ENCODE assay signal across 13 cellular contexts in genomic region chr1:32623775-32624174, GRCh38. TPM values are rescaled to one million over a fixed set of nuclear protein-coding genes. Genes with fewer than 3 reads are reported as not detected.
DNase-seq lines count a peak whose midpoint lies in the region; ATAC-seq and TF ChIP-seq lines count a peak whose summit lies in the region.
"Had no signal": no experiment of that assay in that cellular context is flagged by ENCODE, and none has a peak within 500 bp of the region (broad histone marks: within the 10 kb centered on the region; RNA-seq: fewer than 3 reads in every experiment).

No MANE protein-coding gene starts in this region.

- no peaks in the 10 kb centered on the region; a peak in 1 of 22 replicates for H4K20me1 ChIP-seq in BLaER1 treated with 17β-estradiol and CSF1 and Interleukin-3, amounts not matched to agents 10 nM and 100 nM

- peak overlapping the region in 7 of 11 experiments; percentile 1 to 39 (median 22); a peak in 6 of 22 replicates for H3K4me2 ChIP-seq in BLaER1 treated with 17β-estradiol and CSF1 and Interleukin-3, amounts not matched to agents 10 nM and 100 nM

- DNase-seq in activated T-helper 1 cell treated with anti-CD3 and anti-CD28 coated beads, Interleukin-12 subunit alpha, Interleukin-12 subunit beta, Interleukin-2, Interleukin-4 antibody, amounts not matched to agents 30 ng/mL and 10 ng/mL and 1 ng/mL, durations not matched to agents 14 hours and 24 hours and 36 hours (ENCODE audit: low spot score) = no peak
- DNase-seq in posterior cingulate gyrus (no peak), lower lobe of right lung (no peak), GM10266 (ENCODE audit: extremely low spot score) (no peak)
- DNase-seq: colonic mucosa, H7, NCI-H1092, NCI-H510A treated with DMSO at 0.1 percent for 48 hours had no signal

- peaks cover 0 to 24% (median 21%) of the 10 kb centered on the region in 10 experiments; a peak in 15 of 20 replicates for H3K4me1 ChIP-seq in BLaER1 treated with 17β-estradiol and CSF1 and Interleukin-3, amounts not matched to agents 10 nM and 100 nM
- H3K4me1 ChIP-seq in neutrophil (ENCODE audit: control insufficient read depth in 1 of 2, insufficient read depth in 1 of 2, low read depth in 1 of 2, low read length in 1 of 2) (no peaks in the 10 kb centered on the region), lower lobe of right lung (no peaks in the 10 kb centered on the region)
- H3K4me1 ChIP-seq: colonic mucosa had no signal

- peaks cover 31 to 97% (median 59%) of the 10 kb centered on the region in 11 experiments for H3K36me3 ChIP-seq in BLaER1 treated with 17β-estradiol and CSF1 and Interleukin-3, amounts not matched to agents 10 nM and 100 nM
- H3K36me3 ChIP-seq in KOPT-K1 (ENCODE audit: insufficient read depth, low read length) (peaks cover 26% of the 10 kb centered on the region), neutrophil (peaks cover 56% of the 10 kb centered on the region), lower lobe of right lung (peaks cover 55% of the 10 kb centered on the region)
- H3K36me3 ChIP-seq: colonic mucosa had no signal

- H3K9me3 ChIP-seq in BLaER1 treated with 17β-estradiol and CSF1 and Interleukin-3, amounts not matched to agents 10 nM and 100 nM (replicated peaks in 1 of 11) = peaks cover 7 to 12% (median 11%) of the 10 kb centered on the region in 11 experiments
- no peaks in the 10 kb centered on the region for H3K9me3 ChIP-seq in KOPT-K1 (ENCODE audit: insufficient read depth, low read length, poor library complexity, severe bottlenecking)
- H3K9me3 ChIP-seq in neutrophil = no peaks in the 10 kb centered on the region
- no peaks in the 10 kb centered on the region for H3K9me3 ChIP-seq in lower lobe of right lung
- H3K9me3 ChIP-seq: colonic mucosa had no signal

- H3K9me3 Mint-ChIP-seq in activated T-helper 1 cell treated with anti-CD3 and anti-CD28 coated beads, Interleukin-12 subunit alpha, Interleukin-12 subunit beta, Interleukin-2, Interleukin-4 antibody, amounts not matched to agents 30 ng/mL and 10 ng/mL and 1 ng/mL, durations not matched to agents 14 hours and 24 hours and 36 hours = peaks cover 4% of the 10 kb centered on the region

- H3K27me3 ChIP-seq in BLaER1 treated with 17β-estradiol and CSF1 and Interleukin-3, amounts not matched to agents 10 nM and 100 nM = no peaks in the 10 kb centered on the region
- H3K27me3 ChIP-seq in neutrophil = no peaks in the 10 kb centered on the region
- H3K27me3 ChIP-seq in lower lobe of right lung (ENCODE audit: low read depth) = no peaks in the 10 kb centered on the region
- H3K27me3 ChIP-seq: colonic mucosa had no signal

- peaks cover 38% of the 10 kb centered on the region for H3K4me1 Mint-ChIP-seq in activated T-helper 1 cell treated with anti-CD3 and anti-CD28 coated beads, Interleukin-12 subunit alpha, Interleukin-12 subunit beta, Interleukin-2, Interleukin-4 antibody, amounts not matched to agents 30 ng/mL and 10 ng/mL and 1 ng/mL, durations not matched to agents 14 hours and 24 hours and 36 hours (ENCODE audit: low read depth)

- no peak overlapping the region for H3K4me3 Mint-ChIP-seq in activated T-helper 1 cell treated with anti-CD3 and anti-CD28 coated beads, Interleukin-12 subunit alpha, Interleukin-12 subunit beta, Interleukin-2, Interleukin-4 antibody, amounts not matched to agents 30 ng/mL and 10 ng/mL and 1 ng/mL, durations not matched to agents 14 hours and 24 hours and 36 hours

- H3K4me3 ChIP-seq in BLaER1 treated with 17β-estradiol and CSF1 and Interleukin-3, amounts not matched to agents 10 nM and 100 nM = no peak overlapping the region
- H3K4me3 ChIP-seq in neutrophil (ENCODE audit: low read depth in 1 of 2, low read length in 1 of 2) (no peak overlapping the region), lower lobe of right lung (no peak overlapping the region)
- H3K4me3 ChIP-seq: colonic mucosa had no signal

- H3K9ac ChIP-seq in BLaER1 treated with 17β-estradiol and CSF1 and Interleukin-3, amounts not matched to agents 10 nM and 100 nM = no peak overlapping the region

- ATAC-seq in SK-N-SH treated with all-trans-retinoic acid at 6 μM for 48 hours (no peak), lower lobe of right lung (no peak)

- peak overlapping the region; percentile 64 for H3K27ac Mint-ChIP-seq in activated T-helper 1 cell treated with anti-CD3 and anti-CD28 coated beads, Interleukin-12 subunit alpha, Interleukin-12 subunit beta, Interleukin-2, Interleukin-4 antibody, amounts not matched to agents 30 ng/mL and 10 ng/mL and 1 ng/mL, durations not matched to agents 14 hours and 24 hours and 36 hours

- H3K27ac ChIP-seq in BLaER1 treated with 17β-estradiol and CSF1 and Interleukin-3, amounts not matched to agents 10 nM and 100 nM = no peak overlapping the region
- H3K27ac ChIP-seq in KOPT-K1 (ENCODE audit: low read depth, low read length, poor library complexity, severe bottlenecking) (peak overlapping the region; percentile 86), neutrophil (peak overlapping the region; percentile 50), lower lobe of right lung (no peak overlapping the region)
- H3K27ac ChIP-seq: colonic mucosa, RWPE1 had no signal

- intact Hi-C loops in activated T-helper 1 cell treated with anti-CD3 and anti-CD28 coated beads, Interleukin-12 subunit alpha, Interleukin-12 subunit beta, Interleukin-2, Interleukin-4 antibody, amounts not matched to agents 30 ng/mL and 10 ng/mL and 1 ng/mL, durations not matched to agents 14 hours and 24 hours and 36 hours (cut with micrococcal nuclease) = loop anchor here (1.0 to 2.0 kb wide), 2 partner anchors 27 to 103 kb away; partner anchors contain the start of genes RBBP4 and ZBTB8OS
- intact Hi-C loops in posterior cingulate gyrus (cut with DNase I) (loop anchor here (10.0 kb wide), 1 partner anchor 99 kb away; no protein-coding TSS in a partner anchor), lower lobe of right lung (cut with DNase I) (no loop called here)

- TF ChIP-seq CTCF in neutrophil (IDR thresholded peaks at IDR 0.05) = no peak
- TF ChIP-seq CTCF in lower lobe of right lung (IDR thresholded peaks at IDR 0.05) = no peak
- TF ChIP-seq CTCF in GM10266 (IDR thresholded peaks at IDR 0.05; ENCODE audit: control insufficient read depth, insufficient read depth, low read depth, missing control alignments) = no peak

- no peaks in the 10 kb centered on the region for H3K27me3 Mint-ChIP-seq in activated T-helper 1 cell treated with anti-CD3 and anti-CD28 coated beads, Interleukin-12 subunit alpha, Interleukin-12 subunit beta, Interleukin-2, Interleukin-4 antibody, amounts not matched to agents 30 ng/mL and 10 ng/mL and 1 ng/mL, durations not matched to agents 14 hours and 24 hours and 36 hours (ENCODE audit: insufficient read depth)

- H3K36me3 Mint-ChIP-seq in activated T-helper 1 cell treated with anti-CD3 and anti-CD28 coated beads, Interleukin-12 subunit alpha, Interleukin-12 subunit beta, Interleukin-2, Interleukin-4 antibody, amounts not matched to agents 30 ng/mL and 10 ng/mL and 1 ng/mL, durations not matched to agents 14 hours and 24 hours and 36 hours (ENCODE audit: low read depth) = peaks cover 34% of the 10 kb centered on the region

TF ChIP-seq in SK-N-SH treated with all-trans-retinoic acid at 6 μM for 48 hours, 23 proteins besides CTCF, POLR2A, EP300 and RAD21 (continues in another document):
- TF ChIP-seq ZNF70 (CRISPR knock-in tag; IDR thresholded peaks at IDR 0.05) = no peak
- TF ChIP-seq, protein P1, sequence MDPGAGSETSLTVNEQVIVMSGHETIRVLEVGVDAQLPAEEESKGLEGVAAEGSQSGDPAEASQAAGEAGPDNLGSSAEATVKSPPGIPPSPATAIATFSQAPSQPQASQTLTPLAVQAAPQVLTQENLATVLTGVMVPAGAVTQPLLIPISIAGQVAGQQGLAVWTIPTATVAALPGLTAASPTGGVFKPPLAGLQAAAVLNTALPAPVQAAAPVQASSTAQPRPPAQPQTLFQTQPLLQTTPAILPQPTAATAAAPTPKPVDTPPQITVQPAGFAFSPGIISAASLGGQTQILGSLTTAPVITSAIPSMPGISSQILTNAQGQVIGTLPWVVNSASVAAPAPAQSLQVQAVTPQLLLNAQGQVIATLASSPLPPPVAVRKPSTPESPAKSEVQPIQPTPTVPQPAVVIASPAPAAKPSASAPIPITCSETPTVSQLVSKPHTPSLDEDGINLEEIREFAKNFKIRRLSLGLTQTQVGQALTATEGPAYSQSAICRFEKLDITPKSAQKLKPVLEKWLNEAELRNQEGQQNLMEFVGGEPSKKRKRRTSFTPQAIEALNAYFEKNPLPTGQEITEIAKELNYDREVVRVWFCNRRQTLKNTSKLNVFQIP (CRISPR knock-in tag; IDR thresholded peaks at IDR 0.05; ENCODE audit: borderline replicate concordance, low read depth) = no peak
- TF ChIP-seq TSHZ2 (CRISPR knock-in tag; IDR thresholded peaks at IDR 0.05) = no peak
- TF ChIP-seq GLIS3 (CRISPR knock-in tag; IDR thresholded peaks at IDR 0.05) = no peak
- TF ChIP-seq CSDC2 (CRISPR knock-in tag; IDR thresholded peaks at IDR 0.05) = no peak

RNA-seq across cellular contexts. Expression of gene ZBTB8OS, which starts 26.6 kb away (rescaled TPM):
- total RNA-seq in activated T-helper 1 cell treated with anti-CD3 and anti-CD28 coated beads, Interleukin-12 subunit alpha, Interleukin-12 subunit beta, Interleukin-2, Interleukin-4 antibody, amounts not matched to agents 30 ng/mL and 10 ng/mL and 1 ng/mL, durations not matched to agents 14 hours and 24 hours and 36 hours = 49.7 and 53.3 TPM in 2 replicates
- 55.9 TPM for total RNA-seq in lower lobe of right lung

RNA-seq across cellular contexts. Expression of gene RBBP4, which starts 27.2 kb away (rescaled TPM):
- total RNA-seq in activated T-helper 1 cell treated with anti-CD3 and anti-CD28 coated beads, Interleukin-12 subunit alpha, Interleukin-12 subunit beta, Interleukin-2, Interleukin-4 antibody, amounts not matched to agents 30 ng/mL and 10 ng/mL and 1 ng/mL, durations not matched to agents 14 hours and 24 hours and 36 hours = 315 TPM in 2 replicates
- 155 TPM for total RNA-seq in lower lobe of right lung

Comparison
In these comparisons a context has a peak if more than half of its experiments do, and no peak if none do; other contexts are left out.
1. H3K27ac ChIP-seq: peak in KOPT-K1 (single experiment) and neutrophil (single experiment); none in BLaER1 treated with 17β-estradiol and CSF1 and Interleukin-3, amounts not matched to agents 10 nM and 100 nM (0 of 11) and lower lobe of right lung (single experiment).